In genomic region chr9:128913048-128913900, GRCh38 we compare ENCODE assay signal across 10 cellular contexts. TPM values are rescaled to one million over a fixed set of nuclear protein-coding genes. Genes with fewer than 3 reads are reported as not detected.
DNase-seq lines count a peak whose midpoint lies in the region; TF ChIP-seq lines count a peak whose summit lies in the region.
"Had no signal": no experiment of that assay in that cellular context is flagged by ENCODE, and none has a peak within 500 bp of the region (broad histone marks: within the 10 kb centered on the region; RNA-seq: fewer than 3 reads in every experiment).

No MANE protein-coding gene starts in this region.

- H2BK120ac ChIP-seq in neuronal stem cell (ENCODE audit: low read depth, low read length) = no peak overlapping the region

- peak overlapping the region; percentile 81 for H2AK5ac ChIP-seq in neuronal stem cell (ENCODE audit: low read depth, low read length)

- H3K4ac ChIP-seq in neuronal stem cell (ENCODE audit: low read length) = no peak overlapping the region

- H3K27ac ChIP-seq in Peyer's patch (peak overlapping the region; percentile 25 to 62 (median 30)), neuronal stem cell (replicated peaks; ENCODE audit: low read length) (peak overlapping the region; percentile 41)

- H3K23ac ChIP-seq in neuronal stem cell (ENCODE audit: low read depth, low read length, poor library complexity) = peak overlapping the region; percentile 67

- no peak overlapping the region for H3K4me2 ChIP-seq in neuronal stem cell (ENCODE audit: insufficient read depth, low read length, poor library complexity, severe bottlenecking)

- no peak overlapping the region for H2AFZ ChIP-seq in neuronal stem cell (ENCODE audit: low read length)

- POLR2A ChIA-PET in HEK293T (lab: Yijun Ruan, JAX) = interaction anchor here (2.1 kb wide), 1 partner anchor 8 kb away, joined by 8 read pairs; the partner anchor contains the start of gene PHYHD1

- H2BK12ac ChIP-seq in neuronal stem cell (ENCODE audit: low read length) = peak overlapping the region; percentile 64

- H3K4me3 ChIP-seq in Peyer's patch (no peak overlapping the region), epithelial cell of esophagus (ENCODE audit: low read length) (peak overlapping the region; percentile 57), neuronal stem cell (ENCODE audit: low read length in 2 of 2) (no peak overlapping the region)

- no CpG with 5 or more reads among the region's 15 CpGs for WGBS in neuronal stem cell (ENCODE audit: extremely low coverage in 2 of 2, insufficient read length in 2 of 2, insufficient replicate concordance in 1 of 2), 2 donors

- H3K9me3 ChIP-seq in Peyer's patch = no peaks in the 10 kb centered on the region
- H3K9me3 ChIP-seq in neuronal stem cell (replicated peaks in 1 of 2; ENCODE audit: control insufficient read depth in 2 of 2, insufficient read depth in 1 of 2, low read depth in 1 of 2, low read length in 2 of 2) = peaks cover 0 to 3% of the 10 kb centered on the region in 2 donors

- TF ChIP-seq POLR2A in Peyer's patch (IDR thresholded peaks at IDR 0.05) = no peak

- peak overlapping the region; percentile 93 for H2BK15ac ChIP-seq in neuronal stem cell (ENCODE audit: low read length)

- H2BK5ac ChIP-seq in neuronal stem cell (ENCODE audit: low read length) = peak overlapping the region; percentile 84

- H4K91ac ChIP-seq in neuronal stem cell (ENCODE audit: low read depth, low read length, poor library complexity) = no peak overlapping the region

- no peak overlapping the region for H3K9ac ChIP-seq in neuronal stem cell (ENCODE audit: low read depth, low read length, poor library complexity)

- DNase-seq in AG20443 (ENCODE audit: low spot score) = peak; percentile 66
- DNase-seq in Peyer's patch = no peak
- no peak for DNase-seq in epithelial cell of esophagus (ENCODE audit: low read depth)
- DNase-seq in neuronal stem cell (ENCODE audit: low spot score) = no peak
- DNase-seq in NCI-H226 = no peak
- DNase-seq in HEK293T (ENCODE audit: extremely low spot score) = no peak
- DNase-seq in pons (ENCODE audit: low spot score) = no peak
- DNase-seq in NCI-H1930 (lab: John Stamatoyannopoulos, UW) = no peak
- DNase-seq: GDM1, KBM-7 had no signal

- CTCF ChIA-PET in HEK293T (lab: Yijun Ruan, JAX) = no interaction called here

- H4K8ac ChIP-seq in neuronal stem cell (ENCODE audit: low read depth, low read length) = no peak overlapping the region

- H3K18ac ChIP-seq in neuronal stem cell (ENCODE audit: low read length) = peak overlapping the region; percentile 80

- H3K36me3 ChIP-seq in Peyer's patch = peaks cover 0 to 41% (median 0%) of the 10 kb centered on the region in 3 donors
- H3K36me3 ChIP-seq in neuronal stem cell (replicated peaks in 1 of 2; ENCODE audit: control insufficient read depth in 2 of 2, insufficient read depth in 2 of 2, low read length in 2 of 2) = peaks cover 43 to 89% of the 10 kb centered on the region in 2 donors

- H3K14ac ChIP-seq in neuronal stem cell (ENCODE audit: low read length) = peak overlapping the region; percentile 47

- H3K27me3 ChIP-seq in Peyer's patch (no peaks in the 10 kb centered on the region), neuronal stem cell (ENCODE audit: control insufficient read depth in 3 of 3, insufficient read depth in 3 of 3, low read depth in 1 of 3, low read length in 3 of 3) (no peaks in the 10 kb centered on the region)

- H3K4me1 ChIP-seq in Peyer's patch (peaks cover 0 to 46% (median 3%) of the 10 kb centered on the region in 4 donors), neuronal stem cell (ENCODE audit: control insufficient read depth in 2 of 2, insufficient read depth in 1 of 2, low read depth in 1 of 2, low read length in 2 of 2) (peaks cover 11 to 22% of the 10 kb centered on the region in 2 donors)

- peaks cover 10% of the 10 kb centered on the region for H3K79me1 ChIP-seq in neuronal stem cell (ENCODE audit: low read depth, low read length)

- TF ChIP-seq CTCF in Peyer's patch (IDR thresholded peaks at IDR 0.05) = no peak
- TF ChIP-seq CTCF in epithelial cell of esophagus (IDR thresholded peaks at IDR 0.05; ENCODE audit: insufficient read depth, low read depth, low read length, missing control alignments) = no peak

TF ChIP-seq in HEK293T, 16 proteins besides CTCF, POLR2A, EP300 and RAD21:
- TF ChIP-seq NFRKB (IDR thresholded peaks at IDR 0.05) (no peak), FOXM1 (IDR thresholded peaks at IDR 0.05; ENCODE audit: borderline replicate concordance) (no peak), SP1 (IDR thresholded peaks at IDR 0.05) (no peak), BHLHE40 (IDR thresholded peaks at IDR 0.05; ENCODE audit: borderline replicate concordance) (no peak)

RNA-seq across cellular contexts. Expression of gene PHYHD1, which starts 7.5 kb away (rescaled TPM):
- 10 to 100 TPM in 1 of 4 donors, 1 to 10 TPM in 2, not detected in 1; 4.4 to 23.9 (median 7.5) TPM for total RNA-seq in Peyer's patch
- polyA plus RNA-seq in neuronal stem cell (2013, experiment 1 of 2) = 13.0 TPM
- 12.5 TPM for polyA plus RNA-seq in neuronal stem cell (2013, experiment 2 of 2)

RNA-seq across cellular contexts. Expression of gene LRRC8A, which starts 31.3 kb away (rescaled TPM):
- total RNA-seq in Peyer's patch = 10 to 100 TPM; 20.0 to 39.2 (median 27.0) TPM
- 28.5 TPM for polyA plus RNA-seq in neuronal stem cell (2013, experiment 1 of 2)
- polyA plus RNA-seq in neuronal stem cell (2013, experiment 2 of 2) = 29.6 TPM

RNA-seq across cellular contexts. Expression of gene KYAT1, which starts 31.5 kb away (rescaled TPM):
- total RNA-seq in Peyer's patch = 10 to 100 TPM in 1 of 4 donors, 1 to 10 TPM in 3; 4.6 to 14.9 (median 8.7) TPM
- 19.9 TPM for polyA plus RNA-seq in neuronal stem cell (2013, experiment 1 of 2)
- polyA plus RNA-seq in neuronal stem cell (2013, experiment 2 of 2) = 19.3 TPM

RNA-seq across cellular contexts. Expression of gene DOLK, which starts 34.1 kb away (rescaled TPM):
- total RNA-seq in Peyer's patch = 10 to 100 TPM in 2 of 4 donors, 1 to 10 TPM in 2; 4.1 to 12.3 (median 10.6) TPM
- 10.1 TPM for polyA plus RNA-seq in neuronal stem cell (2013, experiment 1 of 2)
- 9.7 TPM for polyA plus RNA-seq in neuronal stem cell (2013, experiment 2 of 2)

RNA-seq across cellular contexts. Expression of gene NUP188, which starts 34.2 kb away (rescaled TPM):
- 100 to 1,000 TPM in 1 of 4 donors, 10 to 100 TPM in 3; 28.2 to 101 (median 47.9) TPM for total RNA-seq in Peyer's patch
- polyA plus RNA-seq in neuronal stem cell (2013, experiment 1 of 2) = 25.1 TPM
- polyA plus RNA-seq in neuronal stem cell (2013, experiment 2 of 2) = 24.6 TPM
